1 cellular context compared by ENCODE assay signal in the genomic region with DNA sequence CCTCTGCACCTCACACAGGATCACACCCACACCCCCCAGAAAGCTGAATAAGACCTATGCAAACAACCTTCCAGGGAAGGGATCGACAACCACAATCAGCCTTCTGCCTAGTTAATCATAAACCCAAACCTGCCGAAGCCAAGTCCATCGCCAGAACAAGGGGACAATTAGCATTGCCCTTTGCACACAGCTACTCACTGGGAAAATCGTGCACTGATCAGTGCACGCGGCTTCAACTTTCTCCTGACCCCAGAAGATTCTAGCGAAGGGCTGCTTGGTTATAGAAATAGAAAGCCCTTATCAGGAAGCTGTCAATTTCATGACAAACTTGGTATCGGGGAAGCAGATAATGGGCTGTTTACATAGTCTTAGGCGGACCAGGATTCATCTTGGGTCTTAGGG.
TF ChIP-seq lines count a peak whose summit lies in the region.

No MANE protein-coding gene starts in this region.

TF ChIP-seq in K562, 482 proteins besides CTCF, POLR2A, EP300 and RAD21 (continued from another document):
- TF ChIP-seq, protein P1, sequence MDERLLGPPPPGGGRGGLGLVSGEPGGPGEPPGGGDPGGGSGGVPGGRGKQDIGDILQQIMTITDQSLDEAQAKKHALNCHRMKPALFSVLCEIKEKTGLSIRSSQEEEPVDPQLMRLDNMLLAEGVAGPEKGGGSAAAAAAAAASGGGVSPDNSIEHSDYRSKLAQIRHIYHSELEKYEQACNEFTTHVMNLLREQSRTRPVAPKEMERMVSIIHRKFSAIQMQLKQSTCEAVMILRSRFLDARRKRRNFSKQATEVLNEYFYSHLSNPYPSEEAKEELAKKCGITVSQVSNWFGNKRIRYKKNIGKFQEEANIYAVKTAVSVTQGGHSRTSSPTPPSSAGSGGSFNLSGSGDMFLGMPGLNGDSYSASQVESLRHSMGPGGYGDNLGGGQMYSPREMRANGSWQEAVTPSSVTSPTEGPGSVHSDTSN (CRISPR knock-in tag; IDR thresholded peaks at IDR 0.05; ENCODE audit: low read depth) = no peak
- TF ChIP-seq, protein P1 (tag; conservative IDR thresholded peaks at IDR 0.05; ENCODE audit: low read depth) = peak; percentile 49; the same call in 1 of the 2 replicates
- TF ChIP-seq ZBTB40 (IDR thresholded peaks at IDR 0.05) (no peak), ZBTB40 (CRISPR knock-in tag; IDR thresholded peaks at IDR 0.05) (no peak), RB1 (IDR thresholded peaks at IDR 0.05; ENCODE audit: low read depth) (no peak)
